ENCODE assay signal across 14 cellular contexts in genomic region chr5:112310746-112311145, GRCh38.
DNase-seq lines count a peak whose midpoint lies in the region; TF ChIP-seq lines count a peak whose summit lies in the region.
"Had no signal": no experiment of that assay in that cellular context is flagged by ENCODE, and none has a peak within 500 bp of the region (broad histone marks: within the 10 kb centered on the region; RNA-seq: fewer than 3 reads in every experiment).

No MANE protein-coding gene starts in this region.

- H3K9ac ChIP-seq in mesendoderm (ENCODE audit: low read length), result no peak overlapping the region
- H3K9ac ChIP-seq: GM23248 had no signal

- no peak for TF ChIP-seq CTCF in HFFc6 (IDR thresholded peaks at IDR 0.05)
- TF ChIP-seq CTCF in MCF 10A (IDR thresholded peaks at IDR 0.05; ENCODE audit: unreplicated experiment), result no peak

- no peak overlapping the region for H2BK120ac ChIP-seq in mesendoderm (ENCODE audit: low read depth, low read length)

- CTCF ChIA-PET in MCF 10A (lab: Yijun Ruan, JAX), result interaction anchor here (0.6 to 0.7 kb wide), 2 partner anchors 100 kb away, joined by 3 read pairs; no protein-coding TSS in a partner anchor

- H3K79me2 ChIP-seq in mesendoderm (ENCODE audit: control insufficient read depth, insufficient read depth, low read length), result no peaks in the 10 kb centered on the region

- H3K27ac ChIP-seq in mesendoderm (ENCODE audit: low read depth, low read length), result no peak overlapping the region
- H3K27ac ChIP-seq: GM23248 had no signal

- POLR2A ChIA-PET in MCF 10A (lab: Yijun Ruan, JAX), result interaction anchor here (0.6 kb wide), 1 partner anchor 100 kb away, joined by 3 read pairs; no protein-coding TSS in a partner anchor

- no peak overlapping the region for H4K8ac ChIP-seq in mesendoderm (ENCODE audit: low read depth, low read length)

- no peaks in the 10 kb centered on the region for H3K79me1 ChIP-seq in mesendoderm (ENCODE audit: low read length)

- H4K5ac ChIP-seq in mesendoderm (ENCODE audit: low read length), result no peak overlapping the region

- no peak overlapping the region for H3K56ac ChIP-seq in mesendoderm (ENCODE audit: low read length)

- no peak overlapping the region for H3K23ac ChIP-seq in mesendoderm (ENCODE audit: low read length)

- H3K18ac ChIP-seq in mesendoderm (ENCODE audit: low read length), result no peak overlapping the region

- DNase-seq in NCI-H226 (peak; percentile 70), astrocyte of the hippocampus (ENCODE audit: low read depth, low spot score) (peak; percentile 24), mesendoderm (peak; percentile 81), HFFc6 (no peak), activated T-cell treated with anti-CD3 and anti-CD28 coated beads for 4 hours (no peak), activated gamma-delta T cell (lab: John Stamatoyannopoulos, UW) (no peak), MCF 10A (ENCODE audit: unreplicated experiment) (no peak)
- DNase-seq: C1 segment of cervical spinal cord; CD4-positive, alpha-beta memory T cell; DMS153; DMS79 treated with DMSO at 0.1 percent for 48 hours; EL; GM23248 had no signal

- H3K9me3 Mint-ChIP-seq in HFFc6 (no peaks in the 10 kb centered on the region), MCF 10A (ENCODE audit: unreplicated experiment) (no peaks in the 10 kb centered on the region)

- no peak overlapping the region for H2BK15ac ChIP-seq in mesendoderm (replicated peaks; ENCODE audit: low read depth)

- H3K4me1 Mint-ChIP-seq in HFFc6 (ENCODE audit: low read depth) (no peaks in the 10 kb centered on the region), MCF 10A (ENCODE audit: insufficient read depth, unreplicated experiment) (peaks cover 27% of the 10 kb centered on the region)
- H3K4me1 Mint-ChIP-seq: B cell; CD4-positive, alpha-beta memory T cell had no signal

- H3K36me3 ChIP-seq in mesendoderm (ENCODE audit: control insufficient read depth, insufficient read depth, low read length), result no peaks in the 10 kb centered on the region

- H2AK5ac ChIP-seq in mesendoderm (ENCODE audit: low read length), result no peak overlapping the region

- H3K4me3 ChIP-seq in mesendoderm (ENCODE audit: low read length), result no peak overlapping the region
- H3K4me3 ChIP-seq: GM23248 had no signal

- H3K27me3 Mint-ChIP-seq in HFFc6 (ENCODE audit: insufficient read depth) (no peaks in the 10 kb centered on the region; the same call in 1 of the 2 replicates), MCF 10A (ENCODE audit: insufficient read depth, unreplicated experiment) (no peaks in the 10 kb centered on the region)

- H3K36me3 Mint-ChIP-seq in HFFc6 (ENCODE audit: low read depth) (no peaks in the 10 kb centered on the region), MCF 10A (ENCODE audit: insufficient read depth, unreplicated experiment) (no peaks in the 10 kb centered on the region)
- H3K36me3 Mint-ChIP-seq: CD4-positive, alpha-beta memory T cell had no signal

- peaks cover 2% of the 10 kb centered on the region for H3K4me1 ChIP-seq in mesendoderm (ENCODE audit: control insufficient read depth, low read depth, low read length)

- no peaks in the 10 kb centered on the region for H3K27me3 ChIP-seq in mesendoderm (ENCODE audit: insufficient read depth, low read length, poor library complexity)

- no peak overlapping the region for H3K4me2 ChIP-seq in mesendoderm (ENCODE audit: low read length)

- H2BK5ac ChIP-seq in mesendoderm (ENCODE audit: low read length), result no peak overlapping the region

- no TSS peak for BruUV-seq in MCF 10A (replicated peaks; lab: Mats Ljungman, UMichigan)

- H3K4me3 Mint-ChIP-seq in HFFc6 (no peak overlapping the region), MCF 10A (ENCODE audit: unreplicated experiment) (no peak overlapping the region)
- H3K4me3 Mint-ChIP-seq: B cell; CD4-positive, alpha-beta memory T cell had no signal

- H3K4ac ChIP-seq in mesendoderm (ENCODE audit: low read depth, low read length), result no peak overlapping the region

- no CpG with 5 or more reads among the region's 1 CpG for WGBS in mesendoderm (ENCODE audit: extremely low coverage, insufficient coverage, low lambda C conversion rate)

- intact Hi-C loops in MCF 10A (cut with micrococcal nuclease), result no loop called here

- H3K27ac Mint-ChIP-seq in HFFc6 (no peak overlapping the region), MCF 10A (ENCODE audit: low read depth, unreplicated experiment) (no peak overlapping the region)
- H3K27ac Mint-ChIP-seq: B cell; CD4-positive, alpha-beta memory T cell had no signal

Comparison
In these comparisons a context has a peak if more than half of its experiments do, and no peak if none do; other contexts are left out.
1. DNase-seq: peak in NCI-H226 (single experiment), astrocyte of the hippocampus (single experiment) and mesendoderm (single experiment); none in HFFc6 (single experiment), activated T-cell treated with anti-CD3 and anti-CD28 coated beads for 4 hours (single experiment), activated gamma-delta T cell (single experiment) and MCF 10A (single experiment).